1 cellular context compared by ENCODE assay signal in genomic region chr11:14643697-14644395, GRCh38.
TF ChIP-seq lines count a peak whose summit lies in the region.

Gene PDE3B (plus strand): TSS chr11:14643804. CDS start chr11:14644076, 272 bp downstream.

TF ChIP-seq in HepG2, 621 proteins besides CTCF, POLR2A, EP300 and RAD21 (continued from another document and continues in another):
- no peak for TF ChIP-seq ZNF318 (CRISPR knock-in tag; IDR thresholded peaks at IDR 0.05)
- TF ChIP-seq ZNF329 (CRISPR knock-in tag; IDR thresholded peaks at IDR 0.05; ENCODE audit: low read depth) = no peak; the same call in 1 of the 2 replicates
- TF ChIP-seq ZNF850 (CRISPR knock-in tag; conservative IDR thresholded peaks at IDR 0.05) = no peak
- no peak for TF ChIP-seq ZNF484 (CRISPR knock-in tag; IDR thresholded peaks at IDR 0.05; ENCODE audit: borderline replicate concordance, low read depth)
- no peak for TF ChIP-seq HBP1 (CRISPR knock-in tag; IDR thresholded peaks at IDR 0.05; ENCODE audit: low read depth)
- TF ChIP-seq FOXJ3 (CRISPR knock-in tag; IDR thresholded peaks at IDR 0.05; ENCODE audit: borderline replicate concordance) = no peak
- TF ChIP-seq ZNF232 (CRISPR knock-in tag; IDR thresholded peaks at IDR 0.05; ENCODE audit: borderline replicate concordance) = peak; percentile 9; the same call in 1 of the 2 replicates
- peak; percentile 74; the same call in 1 of the 2 replicates for TF ChIP-seq YEATS4 (CRISPR knock-in tag; IDR thresholded peaks at IDR 0.05; ENCODE audit: borderline replicate concordance)
- TF ChIP-seq ZMYM3 (CRISPR knock-in tag; IDR thresholded peaks at IDR 0.05) = no peak; the same call in 1 of the 2 replicates
- TF ChIP-seq ZNF800 (CRISPR knock-in tag; IDR thresholded peaks at IDR 0.05) = 0 out of 2 replicates have a peak, but pooled peaks have one; percentile 20
- TF ChIP-seq GATA4 (IDR thresholded peaks at IDR 0.05; ENCODE audit: borderline replicate concordance, low read depth) = peak; percentile 69
- no peak for TF ChIP-seq STAT5B (CRISPR knock-in tag; IDR thresholded peaks at IDR 0.05)
- no peak for TF ChIP-seq DDIT3 (CRISPR knock-in tag; IDR thresholded peaks at IDR 0.05)
- TF ChIP-seq SNAPC5 (CRISPR knock-in tag; IDR thresholded peaks at IDR 0.05; ENCODE audit: borderline replicate concordance) = no peak
- no peak for TF ChIP-seq ZKSCAN5 (CRISPR knock-in tag; IDR thresholded peaks at IDR 0.05)
- no peak for TF ChIP-seq RBM22 (optimal IDR thresholded peaks at IDR 0.05; ENCODE audit: low read length)
- TF ChIP-seq ZNF282 (IDR thresholded peaks at IDR 0.05; ENCODE audit: partially characterized antibody) = no peak
- TF ChIP-seq ZNF703 (CRISPR knock-in tag; IDR thresholded peaks at IDR 0.05; ENCODE audit: borderline replicate concordance) = no peak; the same call in 1 of the 2 replicates
- TF ChIP-seq ZNF143 (CRISPR knock-in tag; IDR thresholded peaks at IDR 0.05) = peak; percentile 10; the same call in 1 of the 2 replicates
- TF ChIP-seq CENPX (CRISPR knock-in tag; IDR thresholded peaks at IDR 0.05) = no peak
- peak; percentile 25; the same call in 1 of the 2 replicates for TF ChIP-seq ZNF274 (CRISPR knock-in tag; IDR thresholded peaks at IDR 0.05)
- TF ChIP-seq ZNF441 (CRISPR knock-in tag; IDR thresholded peaks at IDR 0.05; ENCODE audit: borderline replicate concordance) = 0 out of 2 replicates have a peak, but pooled peaks have one; percentile 8
- no peak for TF ChIP-seq SYNCRIP (IDR thresholded peaks at IDR 0.05; ENCODE audit: insufficient read depth, low read depth, low read length)
- no peak for TF ChIP-seq ZNF569 (CRISPR knock-in tag; IDR thresholded peaks at IDR 0.05; ENCODE audit: borderline replicate concordance)
- TF ChIP-seq ZNF567 (CRISPR knock-in tag; IDR thresholded peaks at IDR 0.05; ENCODE audit: borderline replicate concordance) = no peak; the same call in 1 of the 2 replicates
- TF ChIP-seq TRIM22 (IDR thresholded peaks at IDR 0.05) = no peak
- peak; percentile 40; the same call in 1 of the 2 replicates for TF ChIP-seq ZBTB7B (CRISPR knock-in tag; IDR thresholded peaks at IDR 0.05)
- TF ChIP-seq ZNF720 (CRISPR knock-in tag; IDR thresholded peaks at IDR 0.05) = no peak
- peak; percentile 36 for TF ChIP-seq ZNF770 (CRISPR knock-in tag; IDR thresholded peaks at IDR 0.05)
- no peak for TF ChIP-seq SATB2 (CRISPR knock-in tag; IDR thresholded peaks at IDR 0.05)
- TF ChIP-seq GPBP1L1 (CRISPR knock-in tag; IDR thresholded peaks at IDR 0.05) = no peak
- no peak for TF ChIP-seq ZNF552 (CRISPR knock-in tag; IDR thresholded peaks at IDR 0.05; ENCODE audit: borderline replicate concordance)
- no peak; the same call in 1 of the 2 replicates for TF ChIP-seq ETS1 (CRISPR knock-in tag; IDR thresholded peaks at IDR 0.05)
- TF ChIP-seq TP53 (CRISPR knock-in tag; conservative IDR thresholded peaks at IDR 0.05) = no peak
- TF ChIP-seq ZSCAN31 (CRISPR knock-in tag; IDR thresholded peaks at IDR 0.05; ENCODE audit: low read depth) = peak; percentile 62; the same call in 1 of the 2 replicates
- peak; percentile 13; the same call in 1 of the 2 replicates for TF ChIP-seq ZNF556 (CRISPR knock-in tag; IDR thresholded peaks at IDR 0.05; ENCODE audit: borderline replicate concordance)
- no peak for TF ChIP-seq NFYC (CRISPR knock-in tag; IDR thresholded peaks at IDR 0.05)
- TF ChIP-seq HNRNPK (IDR thresholded peaks at IDR 0.05; ENCODE audit: low read depth, low read length, poor library complexity, severe bottlenecking) = peak; percentile 13
- no peak; the same call in 1 of the 2 replicates for TF ChIP-seq KAT8 (CRISPR knock-in tag; IDR thresholded peaks at IDR 0.05)
- no peak for TF ChIP-seq ZBTB37 (CRISPR knock-in tag; IDR thresholded peaks at IDR 0.05)
- no peak for TF ChIP-seq SMAD1 (CRISPR knock-in tag; IDR thresholded peaks at IDR 0.05; ENCODE audit: borderline replicate concordance, low read depth)
